ENCODE assay signal across 11 cellular contexts in genomic region chr6:125201961-125202729, GRCh38. TPM values are rescaled to one million over a fixed set of nuclear protein-coding genes. Genes with fewer than 3 reads are reported as not detected.
A peak's percentile ranks its signal among the peaks of the same experiment; 100 is the strongest.
DNase-seq lines count a peak whose midpoint lies in the region; ATAC-seq, FAIRE-seq and TF ChIP-seq lines count a peak whose summit lies in the region.
"Had no signal": no experiment of that assay in that cellular context is flagged by ENCODE, and none has a peak within 500 bp of the region (broad histone marks: within the 10 kb centered on the region; RNA-seq: fewer than 3 reads in every experiment).

No MANE protein-coding gene starts in this region.

- H3K27ac ChIP-seq in K562 (ENCODE audit: extremely low read depth, low read depth, low read length) = peak overlapping the region; percentile 66; the same call in 2 of the 3 replicates
- H3K27ac ChIP-seq in HepG2 (ENCODE audit: extremely low read length, insufficient read depth, low read length) = no peak overlapping the region
- H3K27ac ChIP-seq: BLaER1 had no signal

- CTCF ChIA-PET in K562 (lab: Yijun Ruan, JAX; ENCODE audit: low intra/inter-chr PET ratio) (no interaction called here), HepG2 (lab: Yijun Ruan, JAX; ENCODE audit: low intra/inter-chr PET ratio, low total read pairs) (no interaction called here)

- peaks cover 16 to 43% of the 10 kb centered on the region in 2 experiments for H3K4me1 ChIP-seq in K562 (replicated peaks in 1 of 2; ENCODE audit: control insufficient read depth in 2 of 2, insufficient read depth in 2 of 2, low read length in 2 of 2)
- no peaks in the 10 kb centered on the region for H3K4me1 ChIP-seq in HepG2 (ENCODE audit: insufficient read depth, low read length)
- H3K4me1 ChIP-seq: BLaER1 had no signal

- TF ChIP-seq POLR2A in K562 (conservative IDR thresholded peaks at IDR 0.05) (no peak), HepG2 (IDR thresholded peaks at IDR 0.05; ENCODE audit: insufficient read depth in 1 of 2, low read depth in 2 of 2, low read length in 2 of 2) (no peak)

- TF ChIP-seq RAD21 in K562 (CRISPR knock-in tag; conservative IDR thresholded peaks at IDR 0.05 in 1 of 2, IDR thresholded peaks at IDR 0.05 in 1 of 2) (no peak), HepG2 (CRISPR knock-in tag; IDR thresholded peaks at IDR 0.05) (no peak)

- H3K9ac ChIP-seq in K562 (ENCODE audit: insufficient read depth in 1 of 2, low read depth in 2 of 2, low read length in 2 of 2) = peak overlapping the region in 1 of 2 experiments; percentile 15; a peak in 2 of 4 replicates
- H3K9ac ChIP-seq in HepG2 (ENCODE audit: insufficient read depth, low read depth, low read length) = no peak overlapping the region
- H3K9ac ChIP-seq: BLaER1 had no signal

- H3K9me3 ChIP-seq in K562 (replicated peaks; ENCODE audit: control insufficient read depth, insufficient read depth, low read depth, low read length) (no peaks in the 10 kb centered on the region), HepG2 (ENCODE audit: low read length) (no peaks in the 10 kb centered on the region)
- H3K9me3 ChIP-seq: BLaER1 had no signal

- TF ChIP-seq EP300 in K562 (IDR thresholded peaks at IDR 0.05; ENCODE audit: low read length) (no peak), HepG2 (IDR thresholded peaks at IDR 0.05; ENCODE audit: low read depth in 2 of 2, low read length in 2 of 2) (no peak), HepG2 (CRISPR knock-in tag; IDR thresholded peaks at IDR 0.05; ENCODE audit: borderline replicate concordance) (no peak)

- no peak overlapping the region for H3K4me3 ChIP-seq in K562
- H3K4me3 ChIP-seq in HepG2 (replicated peaks in 1 of 3; ENCODE audit: insufficient read depth in 1 of 3, low read depth in 2 of 3, low read length in 3 of 3) = no peak overlapping the region
- H3K4me3 ChIP-seq: BLaER1, dorsolateral prefrontal cortex had no signal

- ATAC-seq in Right ventricle myocardium superior (ENCODE audit: poor library complexity) = no peak
- peak; percentile 81 for ATAC-seq in K562
- no peak for ATAC-seq in HepG2
- no peak for ATAC-seq in HG03097 (IDR thresholded peaks at IDR 0.05; ENCODE audit: low FRiP score, unreplicated experiment)

- peaks cover 14% of the 10 kb centered on the region for H3K79me2 ChIP-seq in K562 (ENCODE audit: control insufficient read depth, insufficient read depth, low read length)
- no peaks in the 10 kb centered on the region for H3K79me2 ChIP-seq in HepG2 (ENCODE audit: insufficient read depth, low read length)

- BruUV-seq in K562 (replicated peaks; lab: Mats Ljungman, UMichigan) (no TSS peak), HepG2 (replicated peaks; lab: Mats Ljungman, UMichigan) (no TSS peak)

- H4K20me1 ChIP-seq in K562 (replicated peaks; ENCODE audit: control insufficient read depth, insufficient read depth, low read length) (no peaks in the 10 kb centered on the region), HepG2 (ENCODE audit: insufficient read depth, low read length) (no peaks in the 10 kb centered on the region)
- H4K20me1 ChIP-seq: BLaER1 had no signal

- H2AFZ ChIP-seq in K562 (ENCODE audit: low read depth, low read length) (peak overlapping the region; percentile 43), HepG2 (ENCODE audit: low read length) (no peak overlapping the region)

- in situ Hi-C loops in K562 (cut with MboI) = no loop called here
- in situ Hi-C loops in HepG2 (cut with HindIII; ENCODE audit: extremely low pct_ligation_motif_present, low pct_unique_long_range_greater_than_20kb) = no loop called here

- WGBS in K562 (ENCODE audit: insufficient coverage, low coverage, missing lambda C conversion rate) = 1% methylated on average over 7 of the region's 7 CpGs
- 1% methylated on average over 7 of the region's 7 CpGs for WGBS in HepG2 (ENCODE audit: low lambda C conversion rate)

- POLR2A ChIA-PET in K562 (lab: Yijun Ruan, JAX) (interaction anchor here (1.1 to 2.0 kb wide), 4 partner anchors 9 to 51 kb away, joined by 3 to 16 read pairs (median 7); no protein-coding TSS in a partner anchor), HepG2 (lab: Yijun Ruan, JAX) (no interaction called here)

- peak; percentile 75 for DNase-seq in Right ventricle myocardium superior
- no peak for DNase-seq in cardiac septum (ENCODE audit: low spot score)
- peak; percentile 27 to 69 (median 44) for DNase-seq in K562 (ENCODE audit: extremely low read depth in 1 of 4, low spot score in 3 of 4)
- DNase-seq in HepG2 (ENCODE audit: low spot score) = no peak
- DNase-seq in urothelium cell line (ENCODE audit: low spot score) = peak; percentile 66
- DNase-seq in activated T-cell treated with anti-CD3 and anti-CD28 coated beads, Interleukin-2, amount 50 U/mL, for 48 hours = no peak
- DNase-seq in NCI-H1092 treated with DMSO at 0.1 percent for 48 hours (lab: John Stamatoyannopoulos, UW) = no peak
- DNase-seq: SW 1271 had no signal

- no peaks in the 10 kb centered on the region for H3K27me3 ChIP-seq in K562 (ENCODE audit: control insufficient read depth in 2 of 2, insufficient read depth in 2 of 2, low read length in 2 of 2)
- no peaks in the 10 kb centered on the region for H3K27me3 ChIP-seq in HepG2 (ENCODE audit: control insufficient read depth in 1 of 2, insufficient read depth in 2 of 2, low read length in 2 of 2)
- H3K27me3 ChIP-seq: BLaER1, dorsolateral prefrontal cortex had no signal

- peak; percentile 62 for FAIRE-seq in K562 (lab: Jason Lieb, UNC)
- no peak for FAIRE-seq in HepG2 (lab: Jason Lieb, UNC)
- no peak for FAIRE-seq in urothelium cell line (lab: Jason Lieb, UNC)

- H3K9me1 ChIP-seq in K562 (ENCODE audit: control insufficient read depth, insufficient read depth, low read length) = no peaks in the 10 kb centered on the region

- H3K36me3 ChIP-seq in K562 (ENCODE audit: control insufficient read depth, insufficient read depth, low read length) (no peaks in the 10 kb centered on the region), HepG2 (replicated peaks in 1 of 2; ENCODE audit: control insufficient read depth in 1 of 2, insufficient read depth in 2 of 2, low read length in 2 of 2) (no peaks in the 10 kb centered on the region)
- H3K36me3 ChIP-seq: BLaER1 had no signal

- TF ChIP-seq CTCF in K562 (IDR thresholded peaks at IDR 0.05 in 2 of 3, conservative IDR thresholded peaks at IDR 0.05 in 1 of 3; ENCODE audit: insufficient read depth in 2 of 3, low read depth in 1 of 3, low read length in 3 of 3) (no peak), HepG2 (CRISPR knock-in tag; IDR thresholded peaks at IDR 0.05) (no peak)

- H3K4me2 ChIP-seq in K562 (ENCODE audit: insufficient read depth, low read length) (peak overlapping the region; percentile 28), HepG2 (ENCODE audit: low read depth, low read length) (no peak overlapping the region)
- H3K4me2 ChIP-seq: BLaER1 had no signal

- intact Hi-C loops in Right ventricle myocardium superior (cut with DNase I) (no loop called here), cardiac septum (cut with DNase I) (no loop called here), K562 (cut with micrococcal nuclease) (no loop called here), HepG2 (cut with micrococcal nuclease; ENCODE audit: unreplicated experiment) (no loop called here)

TF ChIP-seq in HepG2, 621 proteins besides CTCF, POLR2A, EP300 and RAD21 (continues in another document):
- TF ChIP-seq ZNF136 (CRISPR knock-in tag; IDR thresholded peaks at IDR 0.05; ENCODE audit: low read depth) (no peak), ZFP41 (CRISPR knock-in tag; IDR thresholded peaks at IDR 0.05; ENCODE audit: borderline replicate concordance) (no peak)

RNA-seq across cellular contexts. Expression of gene TPD52L1, which starts 48.6 kb away (rescaled TPM):
- total RNA-seq in Right ventricle myocardium superior = 43.5 TPM
- 91.0 TPM for total RNA-seq in cardiac septum
- total RNA-seq in K562 (2011; cell fraction: chromatin; rRNA removed; ENCODE audit: low replicate concordance) = 22.0 and 54.6 TPM in 2 replicates
- 15.3 and 21.8 TPM in 2 replicates for total RNA-seq in K562 (2011; cell fraction: nucleolus; rRNA removed)
- 31.1 and 46.6 TPM in 2 replicates for total RNA-seq in K562 (2011; cell fraction: nucleoplasm; rRNA removed)
- total RNA-seq in K562 (2014; rRNA removed) = 122 and 126 TPM in 2 replicates
- total RNA-seq in K562 (2014; rRNA removed; fragmentation: Illumina TruSeq; extraction: Trizol) = 70.2 and 71.7 TPM in 2 replicates
- 56.3 and 61.5 TPM in 2 replicates for total RNA-seq in K562 (2015; rRNA removed; fragmentation: Illumina TruSeq; extraction: Trizol)
- total RNA-seq in K562 (2021) = 74.0 and 75.7 TPM in 2 replicates
- polyA plus RNA-seq in K562 (2011; rRNA removed) = 124 TPM in 2 replicates
- polyA plus RNA-seq in K562 (2011; cell fraction: cytosol; rRNA removed) = 102 and 124 TPM in 2 replicates
- 44.4 and 63.0 TPM in 2 replicates for polyA plus RNA-seq in K562 (2011; cell fraction: nucleus; rRNA removed)
- polyA plus RNA-seq in K562 (2012) = 55.0 and 126 TPM in 2 replicates
- 97.4 and 103 TPM in 2 replicates for polyA plus RNA-seq in K562 (2014; fragmentation: Illumina TruSeq; extraction: Trizol)
- polyA plus RNA-seq in K562 (2014; fragmentation: Nextera tagmentation; extraction: Ambion mirVana) = 10 to 100 TPM; 12.9 to 17.1 TPM
- 148 and 149 TPM in 2 replicates for polyA plus RNA-seq in K562 (2014; rRNA removed)
- 92.2 and 93.3 TPM in 2 replicates for polyA minus RNA-seq in K562 (2011; rRNA and poly(A)+ RNA removed)
- polyA minus RNA-seq in K562 (2011; cell fraction: cytosol; rRNA and poly(A)+ RNA removed) = 28.4 and 31.1 TPM in 2 replicates
- polyA minus RNA-seq in K562 (2011; cell fraction: nucleus; rRNA and poly(A)+ RNA removed) = 21.4 and 41.2 TPM in 2 replicates
- 0.49 and 0.67 TPM in 2 replicates for total RNA-seq in HepG2 (2016; rRNA removed; fragmentation: Illumina TruSeq; extraction: Trizol)
- total RNA-seq in HepG2 (2016; cell fraction: cytosol; rRNA removed; fragmentation: Illumina TruSeq; extraction: Trizol; ENCODE audit: low read depth) = 0.35 TPM in 1 of 2 replicates, not detected in the other
- 0.30 and 0.31 TPM in 2 replicates for total RNA-seq in HepG2 (2016; cell fraction: insoluble cytoplasmic fraction; rRNA removed; fragmentation: Illumina TruSeq; extraction: Trizol)
- 0.25 and 0.45 TPM in 2 replicates for total RNA-seq in HepG2 (2016; cell fraction: membrane; rRNA removed; fragmentation: Illumina TruSeq; extraction: Trizol)
- 0.38 TPM in 1 of 2 replicates, not detected in the other for total RNA-seq in HepG2 (2016; cell fraction: nucleus; rRNA removed; fragmentation: Illumina TruSeq; extraction: Trizol)
- 0.47 and 0.53 TPM in 2 replicates for polyA plus RNA-seq in HepG2 (2011; rRNA removed)
- polyA plus RNA-seq in HepG2 (2011; cell fraction: cytosol; rRNA removed) = 0.40 and 0.47 TPM in 2 replicates
- 0.21 TPM in 1 of 2 replicates, not detected in the other for polyA plus RNA-seq in HepG2 (2011; cell fraction: nucleus; rRNA removed)
- 0.15 and 0.44 TPM in 2 replicates for polyA plus RNA-seq in HepG2 (2012)
- 0.35 and 0.50 TPM in 2 replicates for polyA plus RNA-seq in HepG2 (2016; cell fraction: cytosol; fragmentation: Illumina TruSeq; extraction: Trizol; ENCODE audit: low read depth)
- 0.70 and 1.2 TPM in 2 replicates for polyA plus RNA-seq in HepG2 (2016; cell fraction: insoluble cytoplasmic fraction; fragmentation: Illumina TruSeq; extraction: Trizol; ENCODE audit: low read depth)
- polyA plus RNA-seq in HepG2 (2016; cell fraction: membrane; fragmentation: Illumina TruSeq; extraction: Trizol; ENCODE audit: low read depth) = 0.61 and 0.80 TPM in 2 replicates
- polyA plus RNA-seq in HepG2 (2016; cell fraction: nucleus; fragmentation: Illumina TruSeq; extraction: Trizol; ENCODE audit: insufficient read depth, low read depth) = 0.41 TPM in 1 of 2 replicates, not detected in the other
- 0.88 and 7.0 TPM in 2 replicates for polyA minus RNA-seq in HepG2 (2011; rRNA and poly(A)+ RNA removed; ENCODE audit: low replicate concordance)
- polyA minus RNA-seq in HepG2 (2011; cell fraction: cytosol; rRNA and poly(A)+ RNA removed) = not detected in 2 replicates
- polyA minus RNA-seq in HepG2 (2011; cell fraction: nucleus; rRNA and poly(A)+ RNA removed) = 0.25 TPM in 1 of 2 replicates, not detected in the other

Comparison
In these comparisons a context has a peak if more than half of its experiments do, and no peak if none do; other contexts are left out.
1. DNase-seq: peak in Right ventricle myocardium superior (single experiment), K562 (4 of 4) and urothelium cell line (single experiment); none in cardiac septum (single experiment), HepG2 (single experiment), activated T-cell treated with anti-CD3 and anti-CD28 coated beads, Interleukin-2, amount 50 U/mL, for 48 hours (0 of 2) and NCI-H1092 treated with DMSO at 0.1 percent for 48 hours (single experiment).
2. RNA of gene TPD52L1, which starts 48.6 kb away (total RNA-seq): 91.0 TPM in cardiac septum (single experiment), 15.3 to 126 TPM in K562 and 43.5 TPM in Right ventricle myocardium superior (single experiment); 0.25 to 0.67 TPM in HepG2; every median in the first group is over 4 times any median in the second.